Comparison of ENCODE assay signal across 13 cellular contexts in the genomic region with DNA sequence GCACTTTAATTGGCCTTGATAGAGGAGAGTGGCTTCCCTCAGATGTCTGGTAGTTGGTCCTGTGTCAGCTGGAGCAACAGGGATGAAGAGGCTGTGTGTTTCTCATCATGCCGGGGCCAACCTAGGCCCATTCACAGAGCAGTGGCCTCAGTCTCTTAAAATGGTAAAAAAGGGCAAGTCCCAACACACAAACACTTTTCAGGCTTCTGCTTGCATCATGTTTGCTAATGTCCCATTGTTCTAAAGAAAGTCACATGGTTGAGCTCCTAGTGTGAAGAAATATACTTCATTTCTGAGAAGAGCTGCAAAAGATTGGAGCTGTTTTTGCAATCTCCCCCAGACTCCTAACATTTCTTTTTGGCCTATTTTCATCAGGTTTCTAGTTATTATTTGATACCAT.
"Had no signal": no experiment of that assay in that cellular context is flagged by ENCODE, and none has a peak within 500 bp of the region (broad histone marks: within the 10 kb centered on the region; RNA-seq: fewer than 3 reads in every experiment).

No MANE protein-coding gene starts in this region.

- H3K4me3 ChIP-seq: left ventricle myocardium inferior, right atrium auricular region had no signal

- ATAC-seq: stimulated activated memory B cell treated with anti-CD40 and anti-IgM and Interleukin-4, amounts not matched to agents 10 μg/mL and 1 μg/mL and 100 μg/mL, for 72 hours had no signal

- DNase-seq: activated CD4-positive, alpha-beta T cell treated with anti-CD3 and anti-CD28 coated beads, Interleukin-2, amount 10 ng/mL, durations not matched to agents 7 days and 5 days; activated gamma-delta T cell treated with Interleukin-2 at 50 U/mL for 16 hours; activated naive CD8-positive, alpha-beta T cell treated with anti-CD3 and anti-CD28 coated beads, Interleukin-2, amount 10 ng/mL, durations not matched to agents 7 days and 5 days; cerebellar nuclear complex; effector memory CD4-positive, alpha-beta T cell; hippocampal formation; kidney; left ventricle myocardium inferior; nucleus accumbens; stimulated activated CD4-positive, alpha-beta T cell treated with anti-CD3 and anti-CD28 coated beads, Interleukin-2, amount 100 ng/mL, for 48 hours; T-helper 2 cell had no signal
